ENCODE assay signal across 8 cellular contexts in genomic region chr2:23602113-23602512, GRCh38.
DNase-seq lines count a peak whose midpoint lies in the region; ATAC-seq and TF ChIP-seq lines count a peak whose summit lies in the region.
"Had no signal": no experiment of that assay in that cellular context is flagged by ENCODE, and none has a peak within 500 bp of the region (broad histone marks: within the 10 kb centered on the region; RNA-seq: fewer than 3 reads in every experiment).

No MANE protein-coding gene starts in this region.

- peak overlapping the region; percentile 38; the same call in 1 of the 2 replicates for H3K9ac ChIP-seq in IMR-90 (ENCODE audit: low read depth, low read length)

- peak; percentile 90 for ATAC-seq in IMR-90 (ENCODE audit: low read depth)
- no peak for ATAC-seq in GM19035 (IDR thresholded peaks at IDR 0.05; ENCODE audit: unreplicated experiment)

- no peak overlapping the region; the same call in 1 of the 2 replicates for H2BK20ac ChIP-seq in IMR-90 (ENCODE audit: low read depth, low read length)

- H2BK5ac ChIP-seq in IMR-90 (ENCODE audit: low read depth, low read length, poor library complexity, severe bottlenecking) = peak overlapping the region; percentile 77

- H3K9me1 ChIP-seq in IMR-90 (ENCODE audit: insufficient read depth, low read length) = peaks cover 7% of the 10 kb centered on the region; the same call in 1 of the 2 replicates

- POLR2A ChIA-PET in IMR-90 (lab: Charles Lee; ENCODE audit: unreplicated experiment) = no interaction called here

- peak overlapping the region; percentile 28; the same call in 1 of the 2 replicates for H2AK5ac ChIP-seq in IMR-90 (ENCODE audit: low read depth, low read length)

- no peak overlapping the region for H3K18ac ChIP-seq in IMR-90 (ENCODE audit: low read depth, low read length)

- H3K4ac ChIP-seq in IMR-90 (ENCODE audit: low read depth, low read length) = peak overlapping the region; percentile 62

- TF ChIP-seq RAD21 in IMR-90 (IDR thresholded peaks at IDR 0.05; ENCODE audit: low read length) = no peak

- H4K8ac ChIP-seq in IMR-90 (ENCODE audit: low read depth in 2 of 2, low read length in 2 of 2) = peak overlapping the region in 1 of 2 experiments; percentile 89; a peak in 3 of 4 replicates

- no peak overlapping the region for H3K4me3 ChIP-seq in IMR-90 (ENCODE audit: insufficient read depth, low read depth, low read length)
- H3K4me3 ChIP-seq in brain microvascular endothelial cell (ENCODE audit: low read depth, low read length) = no peak overlapping the region
- no peak overlapping the region for H3K4me3 ChIP-seq in testis
- no peak overlapping the region for H3K4me3 ChIP-seq in HAP-1

- H3K27me3 ChIP-seq in IMR-90 (ENCODE audit: control insufficient read depth, insufficient read depth, low read length) (no peaks in the 10 kb centered on the region), brain microvascular endothelial cell (replicated peaks) (no peaks in the 10 kb centered on the region), testis (no peaks in the 10 kb centered on the region), HAP-1 (ENCODE audit: low read depth) (no peaks in the 10 kb centered on the region)

- H3K79me1 ChIP-seq in IMR-90 (ENCODE audit: low read depth in 1 of 2, low read length in 2 of 2) = peaks cover 5 to 7% of the 10 kb centered on the region in 2 experiments; a peak in 2 of 4 replicates

- peak; percentile 81 for DNase-seq in IMR-90
- peak; percentile 86 for DNase-seq in brain microvascular endothelial cell
- DNase-seq in left kidney (ENCODE audit: low read depth, low spot score) = peak; percentile 73
- DNase-seq in testis = peak; percentile 49
- DNase-seq in NCI-H1930 (lab: John Stamatoyannopoulos, UW) = no peak
- DNase-seq in HAP-1 (ENCODE audit: low spot score in 2 of 2) = no peak
- DNase-seq: foreskin melanocyte had no signal

- H3K23ac ChIP-seq in IMR-90 (ENCODE audit: low read depth, low read length) = no peak overlapping the region; the same call in 1 of the 2 replicates

- CTCF ChIA-PET in IMR-90 (lab: Yijun Ruan, JAX) = no interaction called here

- H3K36me3 ChIP-seq in IMR-90 (ENCODE audit: control insufficient read depth, insufficient read depth, low read length) = no peaks in the 10 kb centered on the region
- no peaks in the 10 kb centered on the region for H3K36me3 ChIP-seq in brain microvascular endothelial cell (replicated peaks)
- no peaks in the 10 kb centered on the region for H3K36me3 ChIP-seq in testis (ENCODE audit: low read depth, missing control alignments)
- H3K36me3 ChIP-seq in HAP-1 (replicated peaks) = no peaks in the 10 kb centered on the region

- peak overlapping the region; percentile 90 for H2AFZ ChIP-seq in IMR-90 (replicated peaks; ENCODE audit: low read length, poor library complexity)

- H2AK9ac ChIP-seq in IMR-90 (replicated peaks; ENCODE audit: low read depth, low read length, poor library complexity) = peak overlapping the region; percentile 12

- no peak overlapping the region; the same call in 2 of the 3 replicates for H2BK15ac ChIP-seq in IMR-90 (ENCODE audit: low read depth, low read length)

- no peak overlapping the region for H3K4me2 ChIP-seq in IMR-90 (ENCODE audit: low read depth, low read length)

- H4K91ac ChIP-seq in IMR-90 (ENCODE audit: insufficient read depth, low read depth, low read length) = peak overlapping the region; percentile 74; the same call in 1 of the 2 replicates

- dilution Hi-C loops in IMR-90 (cut with HindIII; ENCODE audit: low sequenced_read_pairs, unreplicated experiment) = no loop called here

- WGBS in IMR-90 (ENCODE audit: extremely low coverage in 2 of 2, insufficient read length in 1 of 2), 2 experiments = 83% methylated on average over 1 of the region's 12 CpGs; no CpG with 5 or more reads in 1 of the 2 experiments
- 68 to 70% methylated on average over 10 to 12 of the region's 12 CpGs for WGBS in testis, 2 donors

- no TSS peak for BruUV-seq in IMR-90 (replicated peaks; lab: Mats Ljungman, UMichigan)

- H3K9me3 ChIP-seq in IMR-90 (ENCODE audit: control insufficient read depth, insufficient read depth, low read length) (peaks cover 9% of the 10 kb centered on the region), testis (no peaks in the 10 kb centered on the region), HAP-1 (no peaks in the 10 kb centered on the region)

- H2BK120ac ChIP-seq in IMR-90 (ENCODE audit: low read depth, low read length) = peak overlapping the region; percentile 66

- no peak overlapping the region for H3K56ac ChIP-seq in IMR-90 (ENCODE audit: extremely low read depth, insufficient read depth, low read length)

- TF ChIP-seq POLR2A in IMR-90 (IDR thresholded peaks at IDR 0.05; ENCODE audit: low read depth, low read length) (no peak), testis (IDR thresholded peaks at IDR 0.05) (no peak)

- peak overlapping the region; percentile 55 for H3K14ac ChIP-seq in IMR-90 (replicated peaks; ENCODE audit: low read depth, low read length)

- TF ChIP-seq CTCF in IMR-90 (conservative IDR thresholded peaks at IDR 0.05; ENCODE audit: low read depth, low read length) = no peak
- no peak for TF ChIP-seq CTCF in brain microvascular endothelial cell (IDR thresholded peaks at IDR 0.05; ENCODE audit: low read depth, low read length, missing control alignments)
- TF ChIP-seq CTCF in testis (IDR thresholded peaks at IDR 0.05) = no peak

- intact Hi-C loops in IMR-90 (cut with micrococcal nuclease) (no loop called here), testis (cut with DNase I; ENCODE audit: low total_unique reads) (no loop called here)

- in situ Hi-C loops in IMR-90 (cut with MboI; ENCODE audit: low sequenced_read_pairs) = no loop called here
- in situ Hi-C loops in brain microvascular endothelial cell (cut with HindIII; ENCODE audit: low pct_ligation_motif_present, low sequenced_read_pairs) = no loop called here
- in situ Hi-C loops in HAP-1 (cut with MboI; ENCODE audit: low sequenced_read_pairs) = no loop called here

- H3K4me1 ChIP-seq in IMR-90 (ENCODE audit: control insufficient read depth, insufficient read depth, low read length) (peaks cover 4% of the 10 kb centered on the region; the same call in 1 of the 2 replicates), testis (no peaks in the 10 kb centered on the region), HAP-1 (no peaks in the 10 kb centered on the region; the same call in 1 of the 2 replicates)

- H3K27ac ChIP-seq in IMR-90 (ENCODE audit: insufficient read depth, low read length) = peak overlapping the region; percentile 51
- H3K27ac ChIP-seq in brain microvascular endothelial cell = peak overlapping the region; percentile 77
- peak overlapping the region in 1 of 2 donors; percentile 66 for H3K27ac ChIP-seq in testis

- peak overlapping the region; percentile 65; the same call in 1 of the 2 replicates for H4K5ac ChIP-seq in IMR-90 (ENCODE audit: low read depth, low read length)

- H4K20me1 ChIP-seq in IMR-90 (ENCODE audit: insufficient read depth, low read length) = peaks cover under 1% of the 10 kb centered on the region; the same call in 1 of the 2 replicates

TF ChIP-seq in IMR-90, 13 proteins besides CTCF, POLR2A, EP300 and RAD21:
- TF ChIP-seq MAZ (IDR thresholded peaks at IDR 0.05; ENCODE audit: borderline replicate concordance, low read depth, low read length) (no peak), ELK1 (IDR thresholded peaks at IDR 0.05; ENCODE audit: borderline replicate concordance, low read depth, low read length) (no peak), MAFK (IDR thresholded peaks at IDR 0.05; ENCODE audit: low read depth, low read length) (no peak), BHLHE40 (IDR thresholded peaks at IDR 0.05; ENCODE audit: low read depth, low read length) (peak; percentile 41; the same call in 1 of the 2 replicates), SMC3 (IDR thresholded peaks at IDR 0.05; ENCODE audit: low read depth, low read length) (no peak), RFX5 (IDR thresholded peaks at IDR 0.05; ENCODE audit: low read depth, low read length) (no peak), USF2 (IDR thresholded peaks at IDR 0.05; ENCODE audit: low read depth, low read length) (no peak), NFE2L2 (IDR thresholded peaks at IDR 0.05; ENCODE audit: low read depth, low read length) (peak; percentile 52; the same call in 1 of the 2 replicates), CHD1 (IDR thresholded peaks at IDR 0.05; ENCODE audit: low read depth, low read length) (no peak)

Comparison
In these comparisons a context has a peak if more than half of its experiments do, and no peak if none do; other contexts are left out.
1. DNase-seq: peak in IMR-90 (single experiment), brain microvascular endothelial cell (single experiment), left kidney (single experiment) and testis (single experiment); none in NCI-H1930 (0 of 2) and HAP-1 (0 of 2).